Comparison of ENCODE assay signal across 1 cellular context in the genomic region with DNA sequence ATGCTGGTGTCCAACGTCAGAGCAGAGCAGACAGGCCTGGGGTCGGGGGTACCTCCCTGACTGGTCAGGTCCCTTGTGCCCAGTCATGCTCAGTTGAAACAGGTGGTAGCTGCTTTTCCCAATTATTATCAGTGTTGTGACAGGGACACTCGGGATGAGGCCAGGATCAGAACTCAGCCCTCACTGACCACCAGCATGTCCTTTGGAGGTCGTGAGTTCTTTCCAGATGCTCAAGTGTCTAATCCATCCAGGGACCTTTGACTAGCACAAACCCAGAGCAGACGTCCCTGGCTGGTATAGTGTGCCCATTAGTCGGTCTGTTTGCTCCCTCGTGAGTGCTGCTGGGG.
A peak's percentile ranks its signal among the peaks of the same experiment; 100 is the strongest.
TF ChIP-seq lines count a peak whose summit lies in the region.

No MANE protein-coding gene starts in this region.

TF ChIP-seq in K562, 482 proteins besides CTCF, POLR2A, EP300 and RAD21:
- TF ChIP-seq ESRRA (IDR thresholded peaks at IDR 0.05; ENCODE audit: borderline replicate concordance, low read depth) = 0 out of 2 replicates have a peak, but pooled peaks have one; percentile 3
- TF ChIP-seq, protein P1, sequence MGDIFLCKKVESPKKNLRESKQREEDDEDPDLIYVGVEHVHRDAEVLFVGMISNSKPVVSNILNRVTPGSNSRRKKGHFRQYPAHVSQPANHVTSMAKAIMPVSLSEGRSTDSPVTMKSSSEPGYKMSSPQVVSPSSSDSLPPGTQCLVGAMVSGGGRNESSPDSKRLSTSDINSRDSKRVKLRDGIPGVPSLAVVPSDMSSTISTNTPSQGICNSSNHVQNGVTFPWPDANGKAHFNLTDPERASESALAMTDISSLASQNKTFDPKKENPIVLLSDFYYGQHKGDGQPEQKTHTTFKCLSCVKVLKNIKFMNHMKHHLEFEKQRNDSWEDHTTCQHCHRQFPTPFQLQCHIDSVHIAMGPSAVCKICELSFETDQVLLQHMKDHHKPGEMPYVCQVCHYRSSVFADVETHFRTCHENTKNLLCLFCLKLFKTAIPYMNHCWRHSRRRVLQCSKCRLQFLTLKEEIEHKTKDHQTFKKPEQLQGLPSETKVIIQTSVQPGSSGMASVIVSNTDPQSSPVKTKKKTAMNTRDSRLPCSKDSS (IDR thresholded peaks at IDR 0.05; ENCODE audit: low read depth, partially characterized antibody) = no peak
- no peak for TF ChIP-seq ZNF444 (CRISPR knock-in tag; IDR thresholded peaks at IDR 0.05)
- TF ChIP-seq, protein P2, sequence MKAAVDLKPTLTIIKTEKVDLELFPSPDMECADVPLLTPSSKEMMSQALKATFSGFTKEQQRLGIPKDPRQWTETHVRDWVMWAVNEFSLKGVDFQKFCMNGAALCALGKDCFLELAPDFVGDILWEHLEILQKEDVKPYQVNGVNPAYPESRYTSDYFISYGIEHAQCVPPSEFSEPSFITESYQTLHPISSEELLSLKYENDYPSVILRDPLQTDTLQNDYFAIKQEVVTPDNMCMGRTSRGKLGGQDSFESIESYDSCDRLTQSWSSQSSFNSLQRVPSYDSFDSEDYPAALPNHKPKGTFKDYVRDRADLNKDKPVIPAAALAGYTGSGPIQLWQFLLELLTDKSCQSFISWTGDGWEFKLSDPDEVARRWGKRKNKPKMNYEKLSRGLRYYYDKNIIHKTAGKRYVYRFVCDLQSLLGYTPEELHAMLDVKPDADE (conservative IDR thresholded peaks at IDR 0.05; ENCODE audit: control insufficient read depth, low read depth, low read length) = 0 out of 2 replicates have a peak, but pooled peaks have one; percentile 6
- peak; percentile 58 for TF ChIP-seq RBM39 (optimal IDR thresholded peaks at IDR 0.05; ENCODE audit: low read depth, low read length)
- no peak for TF ChIP-seq PCBP2 (IDR thresholded peaks at IDR 0.05; ENCODE audit: low read depth, low read length, poor library complexity, severe bottlenecking)
- peak; percentile 37 for TF ChIP-seq SNRNP70 (optimal IDR thresholded peaks at IDR 0.05; ENCODE audit: low read depth, low read length)
- no peak for TF ChIP-seq MCM2 (IDR thresholded peaks at IDR 0.05; ENCODE audit: low read depth)
